ENCODE assay signal across 1 cellular context in the genomic region with DNA sequence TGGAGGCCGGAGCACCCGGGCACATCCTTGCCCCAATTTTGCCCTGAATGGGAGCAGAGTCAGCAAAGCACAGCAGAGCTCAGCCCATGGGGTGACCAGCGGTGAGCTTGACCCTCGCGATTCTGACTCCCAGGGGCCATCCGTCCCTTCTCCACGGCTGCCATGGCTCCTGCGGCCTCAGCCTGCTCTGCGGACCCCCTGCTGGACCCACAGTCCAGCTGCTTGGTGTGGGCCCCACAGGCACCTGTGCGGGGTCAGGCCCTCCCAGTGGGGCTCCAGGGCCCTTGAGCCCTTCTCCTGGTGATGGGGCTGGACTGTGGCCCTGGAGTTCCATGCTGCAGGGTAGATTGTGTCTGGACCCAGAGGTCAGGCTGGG.
TF ChIP-seq lines count a peak whose summit lies in the region.

No MANE protein-coding gene starts in this region.

TF ChIP-seq in SK-N-SH treated with all-trans-retinoic acid at 6 μM for 48 hours, 23 proteins besides CTCF, POLR2A, EP300 and RAD21 (continued from another document):
- TF ChIP-seq, protein P1, sequence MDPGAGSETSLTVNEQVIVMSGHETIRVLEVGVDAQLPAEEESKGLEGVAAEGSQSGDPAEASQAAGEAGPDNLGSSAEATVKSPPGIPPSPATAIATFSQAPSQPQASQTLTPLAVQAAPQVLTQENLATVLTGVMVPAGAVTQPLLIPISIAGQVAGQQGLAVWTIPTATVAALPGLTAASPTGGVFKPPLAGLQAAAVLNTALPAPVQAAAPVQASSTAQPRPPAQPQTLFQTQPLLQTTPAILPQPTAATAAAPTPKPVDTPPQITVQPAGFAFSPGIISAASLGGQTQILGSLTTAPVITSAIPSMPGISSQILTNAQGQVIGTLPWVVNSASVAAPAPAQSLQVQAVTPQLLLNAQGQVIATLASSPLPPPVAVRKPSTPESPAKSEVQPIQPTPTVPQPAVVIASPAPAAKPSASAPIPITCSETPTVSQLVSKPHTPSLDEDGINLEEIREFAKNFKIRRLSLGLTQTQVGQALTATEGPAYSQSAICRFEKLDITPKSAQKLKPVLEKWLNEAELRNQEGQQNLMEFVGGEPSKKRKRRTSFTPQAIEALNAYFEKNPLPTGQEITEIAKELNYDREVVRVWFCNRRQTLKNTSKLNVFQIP (CRISPR knock-in tag; IDR thresholded peaks at IDR 0.05; ENCODE audit: borderline replicate concordance, low read depth), result no peak
- TF ChIP-seq PPARA (CRISPR knock-in tag; IDR thresholded peaks at IDR 0.05; ENCODE audit: borderline replicate concordance) (no peak), OSR1 (CRISPR knock-in tag; IDR thresholded peaks at IDR 0.05) (no peak)
